ENCODE assay signal across 1 cellular context in genomic region chr7:83798489-83798888, GRCh38.
A peak's percentile ranks its signal among the peaks of the same experiment; 100 is the strongest.
TF ChIP-seq lines count a peak whose summit lies in the region.

No MANE protein-coding gene starts in this region.

TF ChIP-seq in GM12878, 131 proteins besides CTCF, POLR2A, EP300 and RAD21 (continued from another document):
- TF ChIP-seq CBX3 (IDR thresholded peaks at IDR 0.05; ENCODE audit: borderline replicate concordance, low read depth) = no peak
- no peak for TF ChIP-seq CHD2 (IDR thresholded peaks at IDR 0.05; ENCODE audit: borderline replicate concordance, low read depth, low read length)
- no peak for TF ChIP-seq HDGF (IDR thresholded peaks at IDR 0.05)
- TF ChIP-seq HDAC6 (IDR thresholded peaks at IDR 0.05; ENCODE audit: unreplicated experiment) = no peak
- TF ChIP-seq EED (IDR thresholded peaks at IDR 0.05; ENCODE audit: low read depth) = peak; percentile 100
TF ChIP-seq in GM12878: peak in this region for 38.
